16 cellular contexts compared by ENCODE assay signal in genomic region chr13:30671271-30671815, GRCh38. TPM values are rescaled to one million over a fixed set of nuclear protein-coding genes. Genes with fewer than 3 reads are reported as not detected.
DNase-seq lines count a peak whose midpoint lies in the region; ATAC-seq and TF ChIP-seq lines count a peak whose summit lies in the region.
"Had no signal": no experiment of that assay in that cellular context is flagged by ENCODE, and none has a peak within 500 bp of the region (broad histone marks: within the 10 kb centered on the region; RNA-seq: fewer than 3 reads in every experiment).

No MANE protein-coding gene starts in this region.

- ATAC-seq in GM18858 (IDR thresholded peaks at IDR 0.05; ENCODE audit: unreplicated experiment) = no peak
- ATAC-seq: CD8-positive, alpha-beta T cell; Right ventricle myocardium inferior had no signal

- peaks cover 22% of the 10 kb centered on the region for H3K4me1 Mint-ChIP-seq in activated CD4-positive, alpha-beta memory T cell treated with anti-CD3 and anti-CD28 coated beads, Interleukin-2, amount 10 ng/mL, durations not matched to agents 7 days and 5 days
- H3K4me1 Mint-ChIP-seq in activated CD4-positive, alpha-beta memory T cell treated with anti-CD3 and anti-CD28 coated beads for 36 hours (ENCODE audit: low read depth) = peaks cover 13% of the 10 kb centered on the region
- H3K4me1 Mint-ChIP-seq in IgD-negative memory B cell (peaks cover 19 to 25% (median 23%) of the 10 kb centered on the region in 3 donors), type B pancreatic cell (ENCODE audit: unreplicated experiment) (peaks cover 16% of the 10 kb centered on the region)

- CTCF ChIA-PET in activated CD4-positive, alpha-beta memory T cell treated with anti-CD3 and anti-CD28 coated beads, Interleukin-2, amount 10 ng/mL, durations not matched to agents 7 days and 5 days (lab: Charles Lee) = no interaction called here
- CTCF ChIA-PET in activated CD4-positive, alpha-beta memory T cell treated with anti-CD3 and anti-CD28 coated beads for 36 hours (lab: Charles Lee) = no interaction called here

- no peak for DNase-seq in activated CD4-positive, alpha-beta memory T cell treated with anti-CD3 and anti-CD28 coated beads, Interleukin-2, amount 10 ng/mL, durations not matched to agents 7 days and 5 days
- no peak for DNase-seq in activated CD4-positive, alpha-beta memory T cell treated with anti-CD3 and anti-CD28 coated beads for 36 hours
- DNase-seq in islet precursor cell = peak; percentile 65
- no peak for DNase-seq in type B pancreatic cell (ENCODE audit: extremely low spot score, unreplicated experiment)
- no peak for DNase-seq in activated CD4-positive, alpha-beta T cell treated with anti-CD3 and anti-CD28 coated beads for 4 hours
- DNase-seq: BE2C; CD8-positive, alpha-beta T cell; KG1; NCI-H1048; NCI-H1436; NCI-H2029; NCI-H345; NCI-H526 had no signal

- H3K9me3 Mint-ChIP-seq in activated CD4-positive, alpha-beta memory T cell treated with anti-CD3 and anti-CD28 coated beads, Interleukin-2, amount 10 ng/mL, durations not matched to agents 7 days and 5 days = no peaks in the 10 kb centered on the region
- peaks cover 2% of the 10 kb centered on the region for H3K9me3 Mint-ChIP-seq in activated CD4-positive, alpha-beta memory T cell treated with anti-CD3 and anti-CD28 coated beads for 36 hours
- H3K9me3 Mint-ChIP-seq in IgD-negative memory B cell = no peaks in the 10 kb centered on the region
- H3K9me3 Mint-ChIP-seq in type B pancreatic cell = peaks cover 5% of the 10 kb centered on the region
- H3K9me3 Mint-ChIP-seq: CD8-positive, alpha-beta T cell had no signal

- peaks cover 18% of the 10 kb centered on the region for H3K27me3 Mint-ChIP-seq in activated CD4-positive, alpha-beta memory T cell treated with anti-CD3 and anti-CD28 coated beads, Interleukin-2, amount 10 ng/mL, durations not matched to agents 7 days and 5 days
- H3K27me3 Mint-ChIP-seq in activated CD4-positive, alpha-beta memory T cell treated with anti-CD3 and anti-CD28 coated beads for 36 hours = peaks cover 2% of the 10 kb centered on the region
- H3K27me3 Mint-ChIP-seq in IgD-negative memory B cell (peaks cover 4% of the 10 kb centered on the region), type B pancreatic cell (peaks cover 16% of the 10 kb centered on the region)

- peak overlapping the region; percentile 7 for H3K4me3 Mint-ChIP-seq in activated CD4-positive, alpha-beta memory T cell treated with anti-CD3 and anti-CD28 coated beads, Interleukin-2, amount 10 ng/mL, durations not matched to agents 7 days and 5 days
- no peak overlapping the region for H3K4me3 Mint-ChIP-seq in activated CD4-positive, alpha-beta memory T cell treated with anti-CD3 and anti-CD28 coated beads for 36 hours
- H3K4me3 Mint-ChIP-seq in IgD-negative memory B cell (peak overlapping the region in 2 of 4 donors; percentile 25 to 57), type B pancreatic cell (no peak overlapping the region)
- H3K4me3 Mint-ChIP-seq: CD8-positive, alpha-beta T cell had no signal

- no peak for TF ChIP-seq CTCF in type B pancreatic cell (conservative IDR thresholded peaks at IDR 0.05)

- H3K27ac Mint-ChIP-seq in activated CD4-positive, alpha-beta memory T cell treated with anti-CD3 and anti-CD28 coated beads, Interleukin-2, amount 10 ng/mL, durations not matched to agents 7 days and 5 days = no peak overlapping the region
- H3K27ac Mint-ChIP-seq in activated CD4-positive, alpha-beta memory T cell treated with anti-CD3 and anti-CD28 coated beads for 36 hours = no peak overlapping the region
- H3K27ac Mint-ChIP-seq in IgD-negative memory B cell = peak overlapping the region; percentile 54 to 94 (median 63)
- peak overlapping the region; percentile 14 for H3K27ac Mint-ChIP-seq in type B pancreatic cell
- H3K27ac Mint-ChIP-seq: CD8-positive, alpha-beta T cell had no signal

- peaks cover 5% of the 10 kb centered on the region for H3K36me3 Mint-ChIP-seq in activated CD4-positive, alpha-beta memory T cell treated with anti-CD3 and anti-CD28 coated beads, Interleukin-2, amount 10 ng/mL, durations not matched to agents 7 days and 5 days (ENCODE audit: low read depth)
- peaks cover 3% of the 10 kb centered on the region for H3K36me3 Mint-ChIP-seq in activated CD4-positive, alpha-beta memory T cell treated with anti-CD3 and anti-CD28 coated beads for 36 hours
- H3K36me3 Mint-ChIP-seq in IgD-negative memory B cell (no peaks in the 10 kb centered on the region), type B pancreatic cell (no peaks in the 10 kb centered on the region)
- H3K36me3 Mint-ChIP-seq: CD8-positive, alpha-beta T cell had no signal

- intact Hi-C loops in activated CD4-positive, alpha-beta memory T cell treated with anti-CD3 and anti-CD28 coated beads for 36 hours (cut with micrococcal nuclease) = loop anchor here (5.0 kb wide), 2 partner anchors 54 to 364 kb away; partner anchors contain the start of genes KATNAL1 and USPL1

- POLR2A ChIA-PET in activated CD4-positive, alpha-beta memory T cell treated with anti-CD3 and anti-CD28 coated beads, Interleukin-2, amount 10 ng/mL, durations not matched to agents 7 days and 5 days (lab: Charles Lee) = interaction anchor here (0.9 kb wide), 1 partner anchor 8 kb away, joined by 3 read pairs; no protein-coding TSS in a partner anchor
- POLR2A ChIA-PET in activated CD4-positive, alpha-beta memory T cell treated with anti-CD3 and anti-CD28 coated beads for 36 hours (lab: Charles Lee) = no interaction called here

RNA-seq across cellular contexts. Expression of gene USPL1, which starts 53.6 kb away (rescaled TPM):
- 10 to 100 TPM; 19.7 to 21.8 TPM for total RNA-seq in activated CD4-positive, alpha-beta memory T cell treated with anti-CD3 and anti-CD28 coated beads, Interleukin-2, amount 10 ng/mL, durations not matched to agents 7 days and 5 days
- total RNA-seq in activated CD4-positive, alpha-beta memory T cell treated with anti-CD3 and anti-CD28 coated beads for 36 hours = 10 to 100 TPM; 13.3 to 13.8 TPM
- polyA plus RNA-seq in IgD-negative memory B cell = 26.1 TPM
- total RNA-seq in type B pancreatic cell (ENCODE audit: low replicate concordance) = 13.8 and 19.7 TPM in 2 replicates

Comparison
In these comparisons a context has a peak if more than half of its experiments do, and no peak if none do; other contexts are left out.
1. H3K27ac Mint-ChIP-seq: peak in IgD-negative memory B cell (3 of 3) and type B pancreatic cell (single experiment); none in activated CD4-positive, alpha-beta memory T cell treated with anti-CD3 and anti-CD28 coated beads, Interleukin-2, amount 10 ng/mL, durations not matched to agents 7 days and 5 days (single experiment) and activated CD4-positive, alpha-beta memory T cell treated with anti-CD3 and anti-CD28 coated beads for 36 hours (single experiment).